8 cellular contexts compared by ENCODE assay signal in the genomic region with DNA sequence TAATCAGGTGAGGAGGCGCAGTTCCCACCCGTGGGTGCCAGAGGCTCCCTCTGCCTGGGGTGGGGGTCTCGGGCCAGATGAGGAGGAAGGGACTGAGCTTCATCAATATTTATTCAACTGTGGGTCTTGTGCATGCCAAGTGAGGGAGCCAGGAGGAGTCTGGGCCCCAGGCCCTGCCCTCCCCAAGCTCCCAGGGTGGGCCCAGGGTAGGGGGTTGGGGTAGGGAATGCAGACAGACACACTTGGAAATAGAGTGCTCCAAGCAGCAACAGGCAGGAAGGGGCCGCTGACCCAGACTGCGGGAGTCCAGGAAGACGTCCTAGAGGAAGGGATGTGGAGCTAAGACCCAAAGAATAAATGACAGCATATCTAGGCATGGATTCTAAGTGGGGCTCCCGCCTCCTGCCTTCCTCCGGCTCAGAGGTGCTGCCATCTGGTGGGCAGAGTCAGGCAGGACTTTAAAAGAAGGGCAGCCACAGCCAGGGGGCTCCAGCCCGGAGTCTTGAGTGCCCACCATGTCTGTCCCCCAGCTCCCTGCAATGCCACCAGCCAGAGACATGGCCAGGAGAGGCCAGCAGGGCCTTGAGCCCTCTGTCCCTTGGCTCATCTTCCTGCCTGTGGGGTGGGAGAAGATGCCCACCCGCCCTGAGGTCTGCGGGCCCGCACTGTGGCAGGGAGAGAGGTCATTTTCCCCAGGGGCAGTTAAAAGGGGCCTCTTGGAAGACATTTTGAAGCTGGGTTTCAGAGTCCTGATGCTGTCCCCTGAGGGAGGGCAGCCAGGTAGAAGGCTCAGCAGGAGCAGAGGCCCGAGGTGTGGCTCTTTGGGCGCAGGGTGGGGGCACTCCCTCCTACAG.
A peak's percentile ranks its signal among the peaks of the same experiment; 100 is the strongest.
DNase-seq lines count a peak whose midpoint lies in the region; ATAC-seq lines count a peak whose summit lies in the region.

No MANE protein-coding gene starts in this region.

- peaks cover 7% of the 10 kb centered on the region for H3K9me3 Mint-ChIP-seq in activated CD4-positive, alpha-beta memory T cell treated with anti-CD3 and anti-CD28 coated beads for 36 hours
- H3K9me3 Mint-ChIP-seq in effector memory CD8-positive, alpha-beta T cell: peaks cover 0 to 2% of the 10 kb centered on the region in 2 donors

- H3K36me3 Mint-ChIP-seq in activated CD4-positive, alpha-beta memory T cell treated with anti-CD3 and anti-CD28 coated beads for 36 hours: no peaks in the 10 kb centered on the region
- no peaks in the 10 kb centered on the region for H3K36me3 Mint-ChIP-seq in effector memory CD8-positive, alpha-beta T cell (ENCODE audit: insufficient read depth)

- CTCF ChIA-PET in activated CD4-positive, alpha-beta memory T cell treated with anti-CD3 and anti-CD28 coated beads for 36 hours (lab: Charles Lee): interaction anchor here (0.7 to 2.2 kb wide), 19 partner anchors 9 to 403 kb away, joined by 3 to 11 read pairs (median 4); no protein-coding TSS in a partner anchor

- no peaks in the 10 kb centered on the region for H3K4me1 Mint-ChIP-seq in activated CD4-positive, alpha-beta memory T cell treated with anti-CD3 and anti-CD28 coated beads for 36 hours (ENCODE audit: low read depth)
- H3K4me1 Mint-ChIP-seq in effector memory CD8-positive, alpha-beta T cell (ENCODE audit: low read depth in 2 of 2): no peaks in the 10 kb centered on the region

- no peak overlapping the region for H3K27ac Mint-ChIP-seq in activated CD4-positive, alpha-beta memory T cell treated with anti-CD3 and anti-CD28 coated beads for 36 hours
- no peak overlapping the region for H3K27ac Mint-ChIP-seq in effector memory CD8-positive, alpha-beta T cell

- H3K4me3 Mint-ChIP-seq in activated CD4-positive, alpha-beta memory T cell treated with anti-CD3 and anti-CD28 coated beads for 36 hours: no peak overlapping the region
- H3K4me3 Mint-ChIP-seq in effector memory CD8-positive, alpha-beta T cell: no peak overlapping the region

- POLR2A ChIA-PET in activated CD4-positive, alpha-beta memory T cell treated with anti-CD3 and anti-CD28 coated beads for 36 hours (lab: Charles Lee): interaction anchor here (0.6 kb wide), 1 partner anchor 206 kb away, joined by 3 read pairs; no protein-coding TSS in a partner anchor

- DNase-seq in NK-92 treated with Interleukin-12 subunit alpha and Interleukin-12 subunit beta, amount 100 ng/mL, for 24 hours (lab: John Stamatoyannopoulos, UW): peak; percentile 5
- DNase-seq in NK-92 (lab: John Stamatoyannopoulos, UW; ENCODE audit: unreplicated experiment) (no peak), NCI-H2029 treated with DMSO at 0.1 percent for 48 hours (lab: John Stamatoyannopoulos, UW) (peak; percentile 9), myocyte (ENCODE audit: low read depth) (peak; percentile 57)
- peak; percentile 58 for DNase-seq in activated CD4-positive, alpha-beta memory T cell treated with anti-CD3 and anti-CD28 coated beads for 36 hours
- DNase-seq in effector memory CD8-positive, alpha-beta T cell: peak; percentile 9 to 29 (median 27)
- peak; percentile 1 for DNase-seq in stimulated activated naive CD4-positive, alpha-beta T cell treated with Interleukin-2 at 50 U/mL for 16 hours (lab: John Stamatoyannopoulos, UW)

- no peak for ATAC-seq in effector memory CD8-positive, alpha-beta T cell (replicated peaks)
- no peak for ATAC-seq in GM18858 (IDR thresholded peaks at IDR 0.05; ENCODE audit: unreplicated experiment)

- intact Hi-C loops in activated CD4-positive, alpha-beta memory T cell treated with anti-CD3 and anti-CD28 coated beads for 36 hours (cut with micrococcal nuclease): loop anchor here (1.0 kb wide), 1 partner anchor 275 kb away; no protein-coding TSS in a partner anchor

- no peaks in the 10 kb centered on the region for H3K27me3 Mint-ChIP-seq in activated CD4-positive, alpha-beta memory T cell treated with anti-CD3 and anti-CD28 coated beads for 36 hours
- H3K27me3 Mint-ChIP-seq in effector memory CD8-positive, alpha-beta T cell: peaks cover 21 to 29% of the 10 kb centered on the region in 2 donors
